In genomic region chr14:99899578-99900178, GRCh38 we compare ENCODE assay signal across 8 cellular contexts.
DNase-seq lines count a peak whose midpoint lies in the region; ATAC-seq lines count a peak whose summit lies in the region.

No MANE protein-coding gene starts in this region.

- ATAC-seq in activated CD8-positive, alpha-beta memory T cell treated with anti-CD3 and anti-CD28 coated beads, Interleukin-2, amount 10 ng/mL, durations not matched to agents 7 days and 5 days = no peak
- no peak for ATAC-seq in GM21786 (IDR thresholded peaks at IDR 0.05; ENCODE audit: unreplicated experiment)

- no peak overlapping the region for H3K4me3 Mint-ChIP-seq in activated CD8-positive, alpha-beta memory T cell treated with anti-CD3 and anti-CD28 coated beads, Interleukin-2, amount 10 ng/mL, durations not matched to agents 7 days and 5 days

- peaks cover 4% of the 10 kb centered on the region for H3K9me3 Mint-ChIP-seq in activated CD8-positive, alpha-beta memory T cell treated with anti-CD3 and anti-CD28 coated beads, Interleukin-2, amount 10 ng/mL, durations not matched to agents 7 days and 5 days (ENCODE audit: low read depth)

- peaks cover 2% of the 10 kb centered on the region for H3K36me3 Mint-ChIP-seq in activated CD8-positive, alpha-beta memory T cell treated with anti-CD3 and anti-CD28 coated beads, Interleukin-2, amount 10 ng/mL, durations not matched to agents 7 days and 5 days

- DNase-seq in DMS114 treated with DMSO at 0.1 percent for 48 hours (lab: John Stamatoyannopoulos, UW; ENCODE audit: unreplicated experiment) (peak; percentile 15), astrocyte of the hippocampus (ENCODE audit: low read depth, low spot score) (peak; percentile 42), myocyte (ENCODE audit: low read depth) (peak; percentile 33)
- DNase-seq in Jurkat, Clone E6-1 (ENCODE audit: low read depth, low spot score) = peak; percentile 41
- DNase-seq in activated CD8-positive, alpha-beta memory T cell treated with anti-CD3 and anti-CD28 coated beads, Interleukin-2, amount 10 ng/mL, durations not matched to agents 7 days and 5 days = no peak
- no peak for DNase-seq in stimulated activated CD4-positive, alpha-beta T cell treated with anti-CD3 and anti-CD28 coated beads, Interleukin-4, amount 100 ng/mL, for 4 hours
- no peak for DNase-seq in activated CD4-positive, alpha-beta T cell treated with anti-CD3 and anti-CD28 coated beads, Interleukin-2, amount 50 U/mL, for 4 hours

- no peaks in the 10 kb centered on the region for H3K4me1 Mint-ChIP-seq in activated CD8-positive, alpha-beta memory T cell treated with anti-CD3 and anti-CD28 coated beads, Interleukin-2, amount 10 ng/mL, durations not matched to agents 7 days and 5 days

- peaks cover 14% of the 10 kb centered on the region for H3K27me3 Mint-ChIP-seq in activated CD8-positive, alpha-beta memory T cell treated with anti-CD3 and anti-CD28 coated beads, Interleukin-2, amount 10 ng/mL, durations not matched to agents 7 days and 5 days

- H3K27ac Mint-ChIP-seq in activated CD8-positive, alpha-beta memory T cell treated with anti-CD3 and anti-CD28 coated beads, Interleukin-2, amount 10 ng/mL, durations not matched to agents 7 days and 5 days = no peak overlapping the region

- CTCF ChIA-PET in activated CD8-positive, alpha-beta memory T cell treated with anti-CD3 and anti-CD28 coated beads, Interleukin-2, amount 10 ng/mL, durations not matched to agents 7 days and 5 days (lab: Charles Lee) = interaction anchor here (0.6 to 2.6 kb wide), 12 partner anchors 12 to 170 kb away, joined by 3 to 9 read pairs (median 4); no protein-coding TSS in a partner anchor

- H3K4me3 ChIP-seq in Jurkat, Clone E6-1 (ENCODE audit: low read length) = no peak overlapping the region

Comparison
In these comparisons a context has a peak if more than half of its experiments do, and no peak if none do; other contexts are left out.
1. DNase-seq: peak in DMS114 treated with DMSO at 0.1 percent for 48 hours (single experiment), Jurkat, Clone E6-1 (single experiment), astrocyte of the hippocampus (single experiment) and myocyte (single experiment); none in activated CD8-positive, alpha-beta memory T cell treated with anti-CD3 and anti-CD28 coated beads, Interleukin-2, amount 10 ng/mL, durations not matched to agents 7 days and 5 days (single experiment), stimulated activated CD4-positive, alpha-beta T cell treated with anti-CD3 and anti-CD28 coated beads, Interleukin-4, amount 100 ng/mL, for 4 hours (0 of 2) and activated CD4-positive, alpha-beta T cell treated with anti-CD3 and anti-CD28 coated beads, Interleukin-2, amount 50 U/mL, for 4 hours (0 of 2).